7 cellular contexts compared by ENCODE assay signal in genomic region chr6:4768815-4769214, GRCh38.
"Had no signal": no experiment of that assay in that cellular context is flagged by ENCODE, and none has a peak within 500 bp of the region (broad histone marks: within the 10 kb centered on the region; RNA-seq: fewer than 3 reads in every experiment).

No MANE protein-coding gene starts in this region.

- H3K9me3 ChIP-seq: HAP-1 had no signal

- H3K27ac ChIP-seq: HL-60 had no signal

- H3K36me3 ChIP-seq: HAP-1 had no signal

- H3K4me3 ChIP-seq: GM23338, HAP-1 had no signal

- ATAC-seq: GM23338, HCT116 had no signal

- DNase-seq: H7, HFFc6, KG1 had no signal

- H2AFZ ChIP-seq: GM23338 had no signal

- H3K4me2 ChIP-seq: GM23338 had no signal
